Comparison of ENCODE assay signal across 1 cellular context in the genomic region with DNA sequence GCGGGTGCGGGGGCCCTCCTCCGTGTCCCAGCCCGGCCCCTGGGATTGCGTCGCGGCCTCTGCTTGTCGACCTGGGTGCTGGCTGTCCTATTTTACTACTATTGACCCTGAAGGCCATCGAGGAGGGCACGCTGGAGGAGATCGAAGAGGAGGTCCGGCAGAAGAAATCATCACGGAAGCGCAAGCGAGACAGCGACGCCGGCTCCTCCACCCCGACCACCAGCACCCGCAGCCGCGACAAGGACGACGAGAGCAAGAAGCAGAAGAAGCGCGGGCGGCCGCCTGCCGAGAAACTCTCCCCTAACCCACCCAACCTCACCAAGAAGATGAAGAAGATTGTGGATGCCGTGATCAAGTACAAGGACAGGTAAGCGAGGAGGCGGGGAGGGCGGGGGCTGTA.
TF ChIP-seq lines count a peak whose summit lies in the region.

No MANE protein-coding gene starts in this region.

TF ChIP-seq in HepG2, 621 proteins besides CTCF, POLR2A, EP300 and RAD21:
- no peak for TF ChIP-seq ZNF883 (CRISPR knock-in tag; IDR thresholded peaks at IDR 0.05; ENCODE audit: not compliant biosample characterization)
- no peak for TF ChIP-seq SSRP1 (CRISPR knock-in tag; IDR thresholded peaks at IDR 0.05)
- no peak for TF ChIP-seq ZNF24 (IDR thresholded peaks at IDR 0.05)
- TF ChIP-seq FOXP1 (IDR thresholded peaks at IDR 0.05), result no peak
- no peak for TF ChIP-seq FOXP1 (CRISPR knock-in tag; IDR thresholded peaks at IDR 0.05)
- no peak for TF ChIP-seq ZNF674 (CRISPR knock-in tag; IDR thresholded peaks at IDR 0.05; ENCODE audit: low read depth)
- TF ChIP-seq, protein P1, sequence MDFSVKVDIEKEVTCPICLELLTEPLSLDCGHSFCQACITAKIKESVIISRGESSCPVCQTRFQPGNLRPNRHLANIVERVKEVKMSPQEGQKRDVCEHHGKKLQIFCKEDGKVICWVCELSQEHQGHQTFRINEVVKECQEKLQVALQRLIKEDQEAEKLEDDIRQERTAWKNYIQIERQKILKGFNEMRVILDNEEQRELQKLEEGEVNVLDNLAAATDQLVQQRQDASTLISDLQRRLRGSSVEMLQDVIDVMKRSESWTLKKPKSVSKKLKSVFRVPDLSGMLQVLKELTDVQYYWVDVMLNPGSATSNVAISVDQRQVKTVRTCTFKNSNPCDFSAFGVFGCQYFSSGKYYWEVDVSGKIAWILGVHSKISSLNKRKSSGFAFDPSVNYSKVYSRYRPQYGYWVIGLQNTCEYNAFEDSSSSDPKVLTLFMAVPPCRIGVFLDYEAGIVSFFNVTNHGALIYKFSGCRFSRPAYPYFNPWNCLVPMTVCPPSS (IDR thresholded peaks at IDR 0.05), result no peak
- TF ChIP-seq AGO2 (optimal IDR thresholded peaks at IDR 0.05; ENCODE audit: low read depth, low read length), result peak; percentile 35
- TF ChIP-seq ZNF567 (CRISPR knock-in tag; IDR thresholded peaks at IDR 0.05; ENCODE audit: borderline replicate concordance), result no peak
